8 cellular contexts compared by ENCODE assay signal in the genomic region with DNA sequence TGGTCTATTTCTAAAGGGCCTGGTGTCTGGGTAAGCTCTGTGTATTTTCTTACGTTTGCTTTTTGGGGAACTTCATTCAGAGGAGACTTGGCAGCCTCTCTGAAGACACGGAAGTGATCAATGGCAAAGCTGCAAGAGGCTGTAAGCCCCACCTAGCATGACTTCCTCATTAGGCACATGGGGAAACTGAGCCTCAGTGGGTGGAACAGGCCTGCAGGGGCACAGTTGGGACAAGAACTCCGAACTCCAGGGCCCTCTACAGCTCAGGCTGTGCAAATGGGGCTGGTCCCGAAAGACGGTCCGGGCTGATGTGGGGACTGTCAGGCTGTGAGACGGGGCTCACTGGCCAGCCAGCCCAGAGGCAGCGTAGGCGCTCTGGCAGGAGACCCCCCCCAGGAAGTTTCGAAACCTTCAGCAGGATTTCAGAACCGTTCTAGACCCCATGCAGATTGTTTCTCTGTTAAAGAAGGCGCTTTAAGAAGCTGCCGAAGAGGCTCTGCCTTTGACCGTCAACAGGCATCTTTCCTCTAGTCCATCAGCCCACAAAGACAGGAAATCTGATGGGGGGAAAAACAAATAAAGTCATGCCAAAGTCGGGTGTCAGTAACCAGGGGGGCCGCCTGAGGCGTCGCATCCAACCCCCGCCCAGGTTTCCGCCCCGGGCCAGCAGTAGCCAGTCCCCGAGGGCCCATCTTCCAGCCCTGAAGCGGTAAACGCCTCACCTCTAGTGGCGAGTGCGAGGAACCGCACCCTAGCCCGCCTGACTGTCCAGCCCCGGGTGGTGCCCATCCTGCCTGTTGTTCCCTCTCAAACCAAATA.
DNase-seq lines count a peak whose midpoint lies in the region; ATAC-seq and TF ChIP-seq lines count a peak whose summit lies in the region.

No MANE protein-coding gene starts in this region.

- H3K27ac Mint-ChIP-seq in activated T-cell treated with anti-CD3 and anti-CD28 coated beads, Interleukin-2, amount 50 U/mL, for 72 hours: no peak overlapping the region

- DNase-seq in CD1c-positive myeloid dendritic cell (ENCODE audit: extremely low spot score) (peak; percentile 74), NOMO-1 (lab: John Stamatoyannopoulos, UW; ENCODE audit: unreplicated experiment in 2 of 2) (peak; percentile 75 to 84), foreskin keratinocyte (no peak), posterior cingulate gyrus (peak in 7 of 10 donors; percentile 22 to 86 (median 32)), NCI-H2029 (lab: John Stamatoyannopoulos, UW) (no peak)
- DNase-seq in activated T-cell treated with anti-CD3 and anti-CD28 coated beads, Interleukin-2, amount 50 U/mL, for 72 hours: peak; percentile 74

- peak overlapping the region in 1 of 2 donors; percentile 33 for H3K4me3 Mint-ChIP-seq in activated T-cell treated with anti-CD3 and anti-CD28 coated beads, Interleukin-2, amount 50 U/mL, for 72 hours

- H3K4me1 ChIP-seq in foreskin keratinocyte: no peaks in the 10 kb centered on the region

- no peaks in the 10 kb centered on the region for H3K36me3 Mint-ChIP-seq in activated T-cell treated with anti-CD3 and anti-CD28 coated beads, Interleukin-2, amount 50 U/mL, for 72 hours (ENCODE audit: insufficient read depth in 2 of 2)

- H3K27ac ChIP-seq in foreskin keratinocyte: no peak overlapping the region

- no peaks in the 10 kb centered on the region for H3K9me3 Mint-ChIP-seq in activated T-cell treated with anti-CD3 and anti-CD28 coated beads, Interleukin-2, amount 50 U/mL, for 72 hours

- TF ChIP-seq CTCF in foreskin keratinocyte (conservative IDR thresholded peaks at IDR 0.05): peak; percentile 78

- ATAC-seq in GM21576 (IDR thresholded peaks at IDR 0.05; ENCODE audit: unreplicated experiment) (peak; percentile 45), foreskin keratinocyte (peak; percentile 76), GM18858 (IDR thresholded peaks at IDR 0.05; ENCODE audit: unreplicated experiment) (no peak)
- ATAC-seq in activated T-cell treated with anti-CD3 and anti-CD28 coated beads, Interleukin-2, amount 50 U/mL, for 72 hours (replicated peaks in 1 of 2): peak; percentile 71 to 78

- peaks cover 23% of the 10 kb centered on the region for H3K4me1 Mint-ChIP-seq in activated T-cell treated with anti-CD3 and anti-CD28 coated beads, Interleukin-2, amount 50 U/mL, for 72 hours (ENCODE audit: low read depth)

- H3K27me3 Mint-ChIP-seq in activated T-cell treated with anti-CD3 and anti-CD28 coated beads, Interleukin-2, amount 50 U/mL, for 72 hours (ENCODE audit: low read depth): no peaks in the 10 kb centered on the region

- H3K27me3 ChIP-seq in foreskin keratinocyte: peaks cover 10% of the 10 kb centered on the region

- intact Hi-C loops in posterior cingulate gyrus (cut with DNase I): no loop called here

Comparison
In these comparisons a context has a peak if more than half of its experiments do, and no peak if none do; other contexts are left out.
1. DNase-seq: peak in CD1c-positive myeloid dendritic cell (single experiment), NOMO-1 (2 of 2), activated T-cell treated with anti-CD3 and anti-CD28 coated beads, Interleukin-2, amount 50 U/mL, for 72 hours (2 of 2) and posterior cingulate gyrus (7 of 10); none in foreskin keratinocyte (0 of 2) and NCI-H2029 (single experiment).